ENCODE assay signal across 27 cellular contexts in genomic region chr15:89806565-89807550, GRCh38. TPM values are rescaled to one million over a fixed set of nuclear protein-coding genes. Genes with fewer than 3 reads are reported as not detected.
DNase-seq lines count a peak whose midpoint lies in the region; ATAC-seq, FAIRE-seq and TF ChIP-seq lines count a peak whose summit lies in the region.
"Had no signal": no experiment of that assay in that cellular context is flagged by ENCODE, and none has a peak within 500 bp of the region (broad histone marks: within the 10 kb centered on the region; RNA-seq: fewer than 3 reads in every experiment).

No MANE protein-coding gene starts in this region.

- H3K9ac ChIP-seq in HepG2 (ENCODE audit: insufficient read depth, low read depth, low read length) (peak overlapping the region; percentile 50; the same call in 1 of the 2 replicates), PC-3 (ENCODE audit: low read length) (no peak overlapping the region)

- H4K20me1 ChIP-seq in HepG2 (ENCODE audit: insufficient read depth, low read length) = no peaks in the 10 kb centered on the region; the same call in 1 of the 2 replicates
- H4K20me1 ChIP-seq in osteoblast (ENCODE audit: insufficient read depth, low read length) = peaks cover 54% of the 10 kb centered on the region
- H4K20me1 ChIP-seq in PC-3 (ENCODE audit: low read length) = no peaks in the 10 kb centered on the region

- H3K4me2 ChIP-seq in HepG2 (ENCODE audit: low read depth, low read length) (peak overlapping the region; percentile 74), osteoblast (ENCODE audit: insufficient read depth, low read length) (no peak overlapping the region), PC-3 (ENCODE audit: low read length) (no peak overlapping the region)

- peak; percentile 53; the same call in 1 of the 2 replicates for TF ChIP-seq RAD21 in HepG2 (CRISPR knock-in tag; IDR thresholded peaks at IDR 0.05)

- TF ChIP-seq POLR2A in body of pancreas (IDR thresholded peaks at IDR 0.05) (peak; percentile 92 to 97 (median 96)), HepG2 (IDR thresholded peaks at IDR 0.05; ENCODE audit: insufficient read depth in 1 of 2, low read depth in 2 of 2, low read length in 2 of 2) (peak in 1 of 2 experiments; percentile 62; a peak in 2 of 4 replicates)

- POLR2A ChIA-PET in HepG2 (lab: Yijun Ruan, JAX) (interaction anchor here (1.0 to 2.1 kb wide), 12 partner anchors 8 to 581 kb away, joined by 3 to 14 read pairs (median 4); partner anchors contain the start of genes ANPEP and IQGAP1), PC-3 (lab: Charles Lee; ENCODE audit: unreplicated experiment) (no interaction called here)

- H3K79me2 ChIP-seq in HepG2 (ENCODE audit: insufficient read depth, low read length) (peaks cover 20% of the 10 kb centered on the region), osteoblast (ENCODE audit: insufficient read depth, low read length) (peaks cover 76% of the 10 kb centered on the region), PC-3 (ENCODE audit: low read length) (peaks cover 10% of the 10 kb centered on the region)

- TF ChIP-seq CTCF in HFFc6 (IDR thresholded peaks at IDR 0.05) (no peak), body of pancreas (IDR thresholded peaks at IDR 0.05) (peak in 3 of 7 experiments; percentile 9 to 19 (median 13)), HepG2 (CRISPR knock-in tag; IDR thresholded peaks at IDR 0.05) (peak; percentile 37), osteoblast (IDR thresholded peaks at IDR 0.05; ENCODE audit: extremely low read depth, low read depth, low read length) (no peak), PC-3 (conservative IDR thresholded peaks at IDR 0.05; ENCODE audit: low read depth, low read length) (no peak)

- H3K27me3 ChIP-seq in body of pancreas = no peaks in the 10 kb centered on the region
- no peaks in the 10 kb centered on the region for H3K27me3 ChIP-seq in HepG2 (ENCODE audit: control insufficient read depth in 1 of 2, insufficient read depth in 2 of 2, low read length in 2 of 2)
- H3K27me3 ChIP-seq in osteoblast (ENCODE audit: insufficient read depth, low read length) = no peaks in the 10 kb centered on the region
- no peaks in the 10 kb centered on the region for H3K27me3 ChIP-seq in PC-3 (ENCODE audit: low read length)
- H3K27me3 ChIP-seq: heart left ventricle, uterus had no signal

- in situ Hi-C loops in HepG2 (cut with HindIII; ENCODE audit: extremely low pct_ligation_motif_present, low pct_unique_long_range_greater_than_20kb) = no loop called here

- no TSS peak for BruUV-seq in HepG2 (replicated peaks; lab: Mats Ljungman, UMichigan)
- BruUV-seq in PC-3 (replicated peaks; lab: Mats Ljungman, UMichigan) = no TSS peak

- no peak overlapping the region for H3K4me3 Mint-ChIP-seq in HFFc6
- H3K4me3 Mint-ChIP-seq: CD14-positive monocyte, naive B cell had no signal

- CTCF ChIA-PET in HepG2 (lab: Yijun Ruan, JAX; ENCODE audit: low intra/inter-chr PET ratio, low total read pairs) = no interaction called here
- CTCF ChIA-PET in PC-3 (lab: Charles Lee) = no interaction called here

- peak overlapping the region; percentile 24 for H3K27ac Mint-ChIP-seq in HFFc6

- peak overlapping the region; percentile 85 to 89 (median 86) for H3K27ac ChIP-seq in body of pancreas
- H3K27ac ChIP-seq in HepG2 (ENCODE audit: extremely low read length, insufficient read depth, low read length) = peak overlapping the region; percentile 86
- no peak overlapping the region for H3K27ac ChIP-seq in osteoblast (ENCODE audit: low read depth, low read length)
- H3K27ac ChIP-seq in PC-3 (ENCODE audit: low read length) = no peak overlapping the region
- H3K27ac ChIP-seq: heart left ventricle, uterus had no signal

- H3K36me3 ChIP-seq in body of pancreas (replicated peaks in 1 of 2; ENCODE audit: insufficient read depth in 1 of 2, low read depth in 2 of 2) = no peaks in the 10 kb centered on the region
- peaks cover 25 to 45% of the 10 kb centered on the region in 2 experiments for H3K36me3 ChIP-seq in HepG2 (replicated peaks in 1 of 2; ENCODE audit: control insufficient read depth in 1 of 2, insufficient read depth in 2 of 2, low read length in 2 of 2)
- H3K36me3 ChIP-seq in osteoblast (ENCODE audit: insufficient read depth, low read length) = peaks cover 73% of the 10 kb centered on the region
- no peaks in the 10 kb centered on the region; the same call in 1 of the 2 replicates for H3K36me3 ChIP-seq in PC-3 (ENCODE audit: low read depth, low read length)
- H3K36me3 ChIP-seq: HAP-1, uterus had no signal

- FAIRE-seq in HepG2 (lab: Jason Lieb, UNC) = peak; percentile 95
- FAIRE-seq: HTR-8/SVneo, TTC549 had no signal

- H3F3A ChIP-seq in PC-3 (ENCODE audit: low read length, unreplicated experiment) = no peaks in the 10 kb centered on the region

- WGBS in body of pancreas, 2 donors = 15 to 23% methylated on average over 22 of the region's 22 CpGs
- WGBS in HepG2 (ENCODE audit: low lambda C conversion rate) = 4% methylated on average over 15 of the region's 22 CpGs

- DNase-seq in HFFc6 (no peak), body of pancreas (peak; percentile 91 to 97 (median 96)), HepG2 (ENCODE audit: low spot score) (peak; percentile 92), osteoblast (ENCODE audit: insufficient read length, low spot score, missing footprints) (peak; percentile 62), LoVo (ENCODE audit: low spot score) (no peak), PC-3 (no peak)
- DNase-seq: activated CD4-positive, alpha-beta T cell treated with anti-CD3 and anti-CD28 coated beads for 48 hours; activated naive CD4-positive, alpha-beta T cell treated with anti-CD3 and anti-CD28 coated beads, Interleukin-2, amount 50 U/mL, for 16 hours; activated T-cell treated with anti-CD3 and anti-CD28 coated beads, Interleukin-2, amount 50 U/mL, for 48 hours; central memory CD4-positive, alpha-beta T cell; heart left ventricle; Kasumi-1; naive B cell; NCI-H1092; NCI-H2081; NCI-H82; OCI-M1; SIG-M5; T-helper 1 cell; uterus had no signal

- TF ChIP-seq EP300 in HepG2 (IDR thresholded peaks at IDR 0.05; ENCODE audit: low read depth in 2 of 2, low read length in 2 of 2) (peak in 1 of 2 experiments; percentile 61; a peak in 1 of 4 replicates), HepG2 (CRISPR knock-in tag; IDR thresholded peaks at IDR 0.05; ENCODE audit: borderline replicate concordance) (0 out of 2 replicates have a peak, but pooled peaks have one; percentile 33)

- peaks cover 26% of the 10 kb centered on the region for H3K36me3 Mint-ChIP-seq in HFFc6 (ENCODE audit: low read depth)
- H3K36me3 Mint-ChIP-seq: naive B cell had no signal

- no peaks in the 10 kb centered on the region for H3K9me2 ChIP-seq in PC-3 (replicated peaks; ENCODE audit: low read length)

- peaks cover 47% of the 10 kb centered on the region for H3K4me1 Mint-ChIP-seq in HFFc6 (ENCODE audit: low read depth)
- H3K4me1 Mint-ChIP-seq: naive B cell had no signal

- H2AFZ ChIP-seq in HepG2 (ENCODE audit: low read length) = no peak overlapping the region
- H2AFZ ChIP-seq in osteoblast (ENCODE audit: low read length) = no peak overlapping the region
- H2AFZ ChIP-seq in PC-3 (ENCODE audit: low read length) = no peak overlapping the region

- intact Hi-C loops in body of pancreas (cut with DNase I) = no loop called here
- intact Hi-C loops in HepG2 (cut with micrococcal nuclease; ENCODE audit: unreplicated experiment) = loop anchor here (2.0 to 5.0 kb wide), 2 partner anchors 20 to 70 kb away; no protein-coding TSS in a partner anchor
- intact Hi-C loops in PC-3 (cut with micrococcal nuclease) = no loop called here

- H3K27me3 Mint-ChIP-seq in HFFc6 (ENCODE audit: insufficient read depth) = no peaks in the 10 kb centered on the region; the same call in none of the 2 replicates

- H3K4me1 ChIP-seq in body of pancreas = peaks cover 77% of the 10 kb centered on the region
- peaks cover 78% of the 10 kb centered on the region for H3K4me1 ChIP-seq in HepG2 (ENCODE audit: insufficient read depth, low read length)
- peaks cover 17% of the 10 kb centered on the region for H3K4me1 ChIP-seq in osteoblast (ENCODE audit: insufficient read depth, low read length)
- H3K4me1 ChIP-seq in PC-3 (ENCODE audit: insufficient read depth, low read length) = peaks cover 4% of the 10 kb centered on the region; the same call in 1 of the 2 replicates
- H3K4me1 ChIP-seq: uterus had no signal

- no peaks in the 10 kb centered on the region for H3K9me3 ChIP-seq in body of pancreas
- H3K9me3 ChIP-seq in HepG2 (ENCODE audit: low read length) = no peaks in the 10 kb centered on the region
- H3K9me3 ChIP-seq in osteoblast (ENCODE audit: low read depth, low read length) = no peaks in the 10 kb centered on the region
- no peaks in the 10 kb centered on the region for H3K9me3 ChIP-seq in PC-3 (ENCODE audit: low read length)
- H3K9me3 ChIP-seq: HAP-1, heart left ventricle, uterus had no signal

- ATAC-seq in body of pancreas (peak; percentile 87), HepG2 (peak; percentile 94), HG03439 (IDR thresholded peaks at IDR 0.05; ENCODE audit: unreplicated experiment) (no peak), GM18502 (IDR thresholded peaks at IDR 0.05; ENCODE audit: poor library complexity, unreplicated experiment) (no peak), PC-3 (no peak)

- no peaks in the 10 kb centered on the region for H3K9me3 Mint-ChIP-seq in HFFc6

- H3K4me3 ChIP-seq in body of pancreas (peak overlapping the region in 1 of 2 donors; percentile 37), HepG2 (replicated peaks in 1 of 3; ENCODE audit: insufficient read depth in 1 of 3, low read depth in 2 of 3, low read length in 3 of 3) (peak overlapping the region in 1 of 3 experiments; percentile 52; a peak in 2 of 6 replicates), osteoblast (ENCODE audit: insufficient read depth, low read length) (no peak overlapping the region), PC-3 (ENCODE audit: low read length) (no peak overlapping the region)
- H3K4me3 ChIP-seq: HAP-1, heart left ventricle, uterus had no signal

RNA-seq across cellular contexts. Expression of gene ANPEP, which starts 7.8 kb away (rescaled TPM):
- 100 to 1,000 TPM; 502 to 857 (median 524) TPM for total RNA-seq in HFFc6 (2021; fragmentation: NEBNext Ultra II Directional; extraction: Animal tissue kit (Norgen Biotek cat#: 25700))
- total RNA-seq in body of pancreas = 100 to 1,000 TPM; 361 to 733 TPM
- 34.6 and 60.4 TPM in 2 replicates for total RNA-seq in HepG2 (2016; rRNA removed; fragmentation: Illumina TruSeq; extraction: Trizol)
- total RNA-seq in HepG2 (2016; cell fraction: cytosol; rRNA removed; fragmentation: Illumina TruSeq; extraction: Trizol; ENCODE audit: low read depth) = 15.6 and 16.8 TPM in 2 replicates
- 26.1 and 65.2 TPM in 2 replicates for total RNA-seq in HepG2 (2016; cell fraction: insoluble cytoplasmic fraction; rRNA removed; fragmentation: Illumina TruSeq; extraction: Trizol)
- total RNA-seq in HepG2 (2016; cell fraction: membrane; rRNA removed; fragmentation: Illumina TruSeq; extraction: Trizol) = 26.0 and 27.7 TPM in 2 replicates
- 86.6 and 113 TPM in 2 replicates for total RNA-seq in HepG2 (2016; cell fraction: nucleus; rRNA removed; fragmentation: Illumina TruSeq; extraction: Trizol)
- polyA plus RNA-seq in HepG2 (2011; rRNA removed) = 91.6 and 133 TPM in 2 replicates
- polyA plus RNA-seq in HepG2 (2011; cell fraction: cytosol; rRNA removed) = 71.6 and 76.1 TPM in 2 replicates
- 264 and 286 TPM in 2 replicates for polyA plus RNA-seq in HepG2 (2011; cell fraction: nucleus; rRNA removed)
- 157 and 182 TPM in 2 replicates for polyA plus RNA-seq in HepG2 (2012)
- 14.0 and 14.9 TPM in 2 replicates for polyA plus RNA-seq in HepG2 (2016; cell fraction: cytosol; fragmentation: Illumina TruSeq; extraction: Trizol; ENCODE audit: low read depth)
- polyA plus RNA-seq in HepG2 (2016; cell fraction: insoluble cytoplasmic fraction; fragmentation: Illumina TruSeq; extraction: Trizol; ENCODE audit: low read depth) = 44.3 and 62.9 TPM in 2 replicates
- 31.7 and 35.7 TPM in 2 replicates for polyA plus RNA-seq in HepG2 (2016; cell fraction: membrane; fragmentation: Illumina TruSeq; extraction: Trizol; ENCODE audit: low read depth)
- 327 and 338 TPM in 2 replicates for polyA plus RNA-seq in HepG2 (2016; cell fraction: nucleus; fragmentation: Illumina TruSeq; extraction: Trizol; ENCODE audit: insufficient read depth, low read depth)
- 0.07 and 103 TPM in 2 replicates for polyA minus RNA-seq in HepG2 (2011; rRNA and poly(A)+ RNA removed; ENCODE audit: low replicate concordance)
- 60.8 and 79.8 TPM in 2 replicates for polyA minus RNA-seq in HepG2 (2011; cell fraction: cytosol; rRNA and poly(A)+ RNA removed)
- 44.8 and 60.0 TPM in 2 replicates for polyA minus RNA-seq in HepG2 (2011; cell fraction: nucleus; rRNA and poly(A)+ RNA removed)
- 87.9 and 98.7 TPM in 2 replicates for total RNA-seq in osteoblast
- total RNA-seq in PC-3 (2014; rRNA removed) = 113 and 133 TPM in 2 replicates

RNA-seq across cellular contexts. Expression of gene MESP2, which starts 30.7 kb away (rescaled TPM):
- under 1 TPM in 3 of 6 experiments, not detected in 3; 0.19 to 0.26 (median 0.21) TPM for total RNA-seq in HFFc6 (2021; fragmentation: NEBNext Ultra II Directional; extraction: Animal tissue kit (Norgen Biotek cat#: 25700))
- total RNA-seq in body of pancreas (1 to 10 TPM in 1 of 2 donors, not detected in 1; 1.8 TPM), HepG2 (2016; rRNA removed; fragmentation: Illumina TruSeq; extraction: Trizol) (not detected in 2 replicates), osteoblast (0.72 and 1.5 TPM in 2 replicates), PC-3 (2014; rRNA removed) (1.1 and 1.3 TPM in 2 replicates)
- total RNA-seq in HepG2 (2016; cell fraction: cytosol; rRNA removed; fragmentation: Illumina TruSeq; extraction: Trizol; ENCODE audit: low read depth) = not detected in 2 replicates
- 0.13 TPM in 1 of 2 replicates, not detected in the other for total RNA-seq in HepG2 (2016; cell fraction: insoluble cytoplasmic fraction; rRNA removed; fragmentation: Illumina TruSeq; extraction: Trizol)
- total RNA-seq in HepG2 (2016; cell fraction: membrane; rRNA removed; fragmentation: Illumina TruSeq; extraction: Trizol) = not detected in 2 replicates
- not detected in 2 replicates for total RNA-seq in HepG2 (2016; cell fraction: nucleus; rRNA removed; fragmentation: Illumina TruSeq; extraction: Trizol)
- polyA plus RNA-seq in HepG2 (2011; rRNA removed) = not detected in 2 replicates
- not detected in 2 replicates for polyA plus RNA-seq in HepG2 (2011; cell fraction: cytosol; rRNA removed)
- polyA plus RNA-seq in HepG2 (2011; cell fraction: nucleus; rRNA removed) = not detected in 2 replicates
- not detected in 2 replicates for polyA plus RNA-seq in HepG2 (2012)
- not detected in 2 replicates for polyA plus RNA-seq in HepG2 (2016; cell fraction: cytosol; fragmentation: Illumina TruSeq; extraction: Trizol; ENCODE audit: low read depth)
- polyA plus RNA-seq in HepG2 (2016; cell fraction: insoluble cytoplasmic fraction; fragmentation: Illumina TruSeq; extraction: Trizol; ENCODE audit: low read depth) = not detected in 2 replicates
- not detected in 2 replicates for polyA plus RNA-seq in HepG2 (2016; cell fraction: membrane; fragmentation: Illumina TruSeq; extraction: Trizol; ENCODE audit: low read depth)
- polyA plus RNA-seq in HepG2 (2016; cell fraction: nucleus; fragmentation: Illumina TruSeq; extraction: Trizol; ENCODE audit: insufficient read depth, low read depth) = not detected in 2 replicates
- polyA minus RNA-seq in HepG2 (2011; rRNA and poly(A)+ RNA removed; ENCODE audit: low replicate concordance) = not detected in 2 replicates
- polyA minus RNA-seq in HepG2 (2011; cell fraction: cytosol; rRNA and poly(A)+ RNA removed) = not detected in 2 replicates
- not detected in 2 replicates for polyA minus RNA-seq in HepG2 (2011; cell fraction: nucleus; rRNA and poly(A)+ RNA removed)
- total RNA-seq: temporal lobe had no signal

RNA-seq across cellular contexts. Expression of gene MESP1, which starts 55.8 kb away (rescaled TPM):
- total RNA-seq in HFFc6 (2021; fragmentation: NEBNext Ultra II Directional; extraction: Animal tissue kit (Norgen Biotek cat#: 25700)) = under 1 TPM; 0.13 to 0.57 (median 0.26) TPM
- total RNA-seq in body of pancreas (1 to 10 TPM; 2.1 to 4.3 TPM), HepG2 (2016; rRNA removed; fragmentation: Illumina TruSeq; extraction: Trizol) (not detected in 2 replicates), osteoblast (under 0.01 TPM in 2 replicates), PC-3 (2014; rRNA removed) (32.9 and 49.4 TPM in 2 replicates)
- total RNA-seq in HepG2 (2016; cell fraction: cytosol; rRNA removed; fragmentation: Illumina TruSeq; extraction: Trizol; ENCODE audit: low read depth) = 0.09 TPM in 1 of 2 replicates, not detected in the other
- not detected in 2 replicates for total RNA-seq in HepG2 (2016; cell fraction: insoluble cytoplasmic fraction; rRNA removed; fragmentation: Illumina TruSeq; extraction: Trizol)
- not detected in 2 replicates for total RNA-seq in HepG2 (2016; cell fraction: membrane; rRNA removed; fragmentation: Illumina TruSeq; extraction: Trizol)
- not detected in 2 replicates for total RNA-seq in HepG2 (2016; cell fraction: nucleus; rRNA removed; fragmentation: Illumina TruSeq; extraction: Trizol)
- not detected in 2 replicates for polyA plus RNA-seq in HepG2 (2011; rRNA removed)
- polyA plus RNA-seq in HepG2 (2011; cell fraction: cytosol; rRNA removed) = not detected in 2 replicates
- not detected in 2 replicates for polyA plus RNA-seq in HepG2 (2011; cell fraction: nucleus; rRNA removed)
- not detected in 2 replicates for polyA plus RNA-seq in HepG2 (2012)
- polyA plus RNA-seq in HepG2 (2016; cell fraction: cytosol; fragmentation: Illumina TruSeq; extraction: Trizol; ENCODE audit: low read depth) = 0.09 TPM in 1 of 2 replicates, not detected in the other
- polyA plus RNA-seq in HepG2 (2016; cell fraction: insoluble cytoplasmic fraction; fragmentation: Illumina TruSeq; extraction: Trizol; ENCODE audit: low read depth) = not detected in 2 replicates
- polyA plus RNA-seq in HepG2 (2016; cell fraction: membrane; fragmentation: Illumina TruSeq; extraction: Trizol; ENCODE audit: low read depth) = not detected in 2 replicates
- polyA plus RNA-seq in HepG2 (2016; cell fraction: nucleus; fragmentation: Illumina TruSeq; extraction: Trizol; ENCODE audit: insufficient read depth, low read depth) = not detected in 2 replicates
- 1.7 TPM in 1 of 2 replicates, not detected in the other for polyA minus RNA-seq in HepG2 (2011; rRNA and poly(A)+ RNA removed; ENCODE audit: low replicate concordance)
- polyA minus RNA-seq in HepG2 (2011; cell fraction: cytosol; rRNA and poly(A)+ RNA removed) = 1.3 TPM in 1 of 2 replicates, not detected in the other
- polyA minus RNA-seq in HepG2 (2011; cell fraction: nucleus; rRNA and poly(A)+ RNA removed) = 0.26 TPM in 1 of 2 replicates, not detected in the other

Comparison
In these comparisons a context has a peak if more than half of its experiments do, and no peak if none do; other contexts are left out.
1. DNase-seq: peak in body of pancreas (4 of 4), HepG2 (single experiment) and osteoblast (single experiment); none in HFFc6 (single experiment), LoVo (single experiment) and PC-3 (single experiment).
2. ATAC-seq: peak in body of pancreas (single experiment) and HepG2 (single experiment); none in HG03439 (single experiment), GM18502 (single experiment) and PC-3 (single experiment).
3. H3K27ac ChIP-seq: peak in body of pancreas (4 of 4) and HepG2 (single experiment); none in osteoblast (single experiment) and PC-3 (single experiment).